ENCODE assay signal across 9 cellular contexts in genomic region chr19:33868821-33869412, GRCh38.
DNase-seq lines count a peak whose midpoint lies in the region; ATAC-seq and TF ChIP-seq lines count a peak whose summit lies in the region.
"Had no signal": no experiment of that assay in that cellular context is flagged by ENCODE, and none has a peak within 500 bp of the region (broad histone marks: within the 10 kb centered on the region; RNA-seq: fewer than 3 reads in every experiment).

No MANE protein-coding gene starts in this region.

- H3K4me1 Mint-ChIP-seq in nephron: peaks cover 19% of the 10 kb centered on the region
- H3K4me1 Mint-ChIP-seq in activated T-cell treated with anti-CD3 and anti-CD28 coated beads, Interleukin-2, amount 50 U/mL, for 24 hours (ENCODE audit: low read depth): no peaks in the 10 kb centered on the region

- no peak overlapping the region; a peak in 1 of 4 replicates for H3K4me3 ChIP-seq in Panc1 (ENCODE audit: low read depth in 2 of 2, low read length in 2 of 2)
- H3K4me3 ChIP-seq in PC-3 (ENCODE audit: low read length): no peak overlapping the region
- H3K4me3 ChIP-seq in Karpas-422 (ENCODE audit: low read length): no peak overlapping the region

- POLR2A ChIA-PET in Panc1 (lab: Charles Lee) (interaction anchor here (0.6 to 0.7 kb wide), 2 partner anchors 128 to 129 kb away, joined by 3 read pairs; no protein-coding TSS in a partner anchor), PC-3 (lab: Charles Lee; ENCODE audit: unreplicated experiment) (no interaction called here)

- no peaks in the 10 kb centered on the region for H3K79me2 ChIP-seq in PC-3 (ENCODE audit: low read length)
- H3K79me2 ChIP-seq in Karpas-422 (ENCODE audit: low read length): no peaks in the 10 kb centered on the region

- H3K9me3 ChIP-seq in Panc1 (ENCODE audit: control insufficient read depth, insufficient read depth, low read depth, low read length) (no peaks in the 10 kb centered on the region), PC-3 (ENCODE audit: low read length) (no peaks in the 10 kb centered on the region), Karpas-422 (ENCODE audit: low read length) (no peaks in the 10 kb centered on the region)

- H3K4me1 ChIP-seq in Panc1 (ENCODE audit: control insufficient read depth, insufficient read depth, low read length) (no peaks in the 10 kb centered on the region), PC-3 (ENCODE audit: insufficient read depth, low read length) (no peaks in the 10 kb centered on the region), Karpas-422 (ENCODE audit: low read length) (no peaks in the 10 kb centered on the region)

- peak overlapping the region; percentile 79 to 88 (median 81) for H3K27ac Mint-ChIP-seq in nephron
- H3K27ac Mint-ChIP-seq in activated T-cell treated with anti-CD3 and anti-CD28 coated beads, Interleukin-2, amount 50 U/mL, for 24 hours: no peak overlapping the region
- H3K27ac Mint-ChIP-seq: CD14-positive monocyte had no signal

- peak; percentile 21; the same call in 1 of the 2 replicates for TF ChIP-seq CTCF in 22Rv1 (IDR thresholded peaks at IDR 0.05)
- no peak for TF ChIP-seq CTCF in Panc1 (IDR thresholded peaks at IDR 0.05)
- TF ChIP-seq CTCF in nephron (IDR thresholded peaks at IDR 0.05; ENCODE audit: unreplicated experiment in 3 of 3): no peak
- TF ChIP-seq CTCF in PC-3 (conservative IDR thresholded peaks at IDR 0.05; ENCODE audit: low read depth, low read length): no peak

- CTCF ChIA-PET in Panc1 (lab: Charles Lee): interaction anchor here (0.9 kb wide), 1 partner anchor 228 kb away, joined by 3 read pairs; no protein-coding TSS in a partner anchor
- CTCF ChIA-PET in PC-3 (lab: Charles Lee): no interaction called here

- H3K9me3 Mint-ChIP-seq in nephron: no peaks in the 10 kb centered on the region
- H3K9me3 Mint-ChIP-seq in activated T-cell treated with anti-CD3 and anti-CD28 coated beads, Interleukin-2, amount 50 U/mL, for 24 hours: no peaks in the 10 kb centered on the region

- in situ Hi-C loops in Panc1 (cut with HindIII; ENCODE audit: low pct_unique_long_range_greater_than_20kb, low sequenced_read_pairs): no loop called here

- H3K4me2 ChIP-seq in PC-3 (ENCODE audit: low read length): no peak overlapping the region
- no peak overlapping the region for H3K4me2 ChIP-seq in Karpas-422 (ENCODE audit: low read depth, low read length, poor library complexity, severe bottlenecking)

- no peak overlapping the region for H3K9ac ChIP-seq in PC-3 (ENCODE audit: low read length)
- H3K9ac ChIP-seq in Karpas-422 (ENCODE audit: low read length): no peak overlapping the region

- DNase-seq in Panc1 (ENCODE audit: low read depth, low spot score): no peak
- peak; percentile 46 for DNase-seq in fibroblast of peridontal ligament (ENCODE audit: extremely low read depth)
- no peak for DNase-seq in PC-3
- no peak for DNase-seq in activated T-cell treated with anti-CD3 and anti-CD28 coated beads, Interleukin-2, amount 50 U/mL, for 24 hours
- no peak for DNase-seq in Karpas-422
- no peak for DNase-seq in HuH-7.5 (ENCODE audit: low spot score)

- BruUV-seq in Panc1 (replicated peaks; lab: Mats Ljungman, UMichigan) (no TSS peak), PC-3 (replicated peaks; lab: Mats Ljungman, UMichigan) (no TSS peak)

- peaks cover 31% of the 10 kb centered on the region for H3K27me3 Mint-ChIP-seq in nephron (ENCODE audit: low read depth)
- peaks cover 16% of the 10 kb centered on the region for H3K27me3 Mint-ChIP-seq in activated T-cell treated with anti-CD3 and anti-CD28 coated beads, Interleukin-2, amount 50 U/mL, for 24 hours

- no peaks in the 10 kb centered on the region for H3K36me3 ChIP-seq in Panc1 (ENCODE audit: control insufficient read depth, insufficient read depth, low read length)
- H3K36me3 ChIP-seq in PC-3 (ENCODE audit: low read depth, low read length): no peaks in the 10 kb centered on the region
- H3K36me3 ChIP-seq in Karpas-422 (ENCODE audit: insufficient read depth, low read length): no peaks in the 10 kb centered on the region

- no peaks in the 10 kb centered on the region for H3K27me3 ChIP-seq in Panc1 (ENCODE audit: control insufficient read depth, insufficient read depth, low read length)
- no peaks in the 10 kb centered on the region for H3K27me3 ChIP-seq in PC-3 (ENCODE audit: low read length)
- H3K27me3 ChIP-seq in Karpas-422 (ENCODE audit: low read length): no peaks in the 10 kb centered on the region

- ATAC-seq in Panc1 (peak; percentile 79), PC-3 (no peak)

- no peaks in the 10 kb centered on the region for H3K36me3 Mint-ChIP-seq in nephron (ENCODE audit: low read depth)
- no peaks in the 10 kb centered on the region for H3K36me3 Mint-ChIP-seq in activated T-cell treated with anti-CD3 and anti-CD28 coated beads, Interleukin-2, amount 50 U/mL, for 24 hours (ENCODE audit: low read depth)
- H3K36me3 Mint-ChIP-seq: CD14-positive monocyte had no signal

- H4K20me1 ChIP-seq in PC-3 (ENCODE audit: low read length): no peaks in the 10 kb centered on the region
- no peaks in the 10 kb centered on the region for H4K20me1 ChIP-seq in Karpas-422 (ENCODE audit: insufficient read depth, low read depth, low read length)

- H2AFZ ChIP-seq in PC-3 (ENCODE audit: low read length) (no peak overlapping the region), Karpas-422 (ENCODE audit: low read length) (no peak overlapping the region)

- H3K27ac ChIP-seq in 22Rv1 (no peak overlapping the region), Panc1 (ENCODE audit: low read length) (no peak overlapping the region), PC-3 (ENCODE audit: low read length) (no peak overlapping the region), Karpas-422 (ENCODE audit: low read length) (no peak overlapping the region)

- intact Hi-C loops in Panc1 (cut with micrococcal nuclease; ENCODE audit: unreplicated experiment) (no loop called here), PC-3 (cut with micrococcal nuclease) (no loop called here)

- peak overlapping the region; percentile 51 to 66 (median 62) for H3K4me3 Mint-ChIP-seq in nephron
- no peak overlapping the region for H3K4me3 Mint-ChIP-seq in activated T-cell treated with anti-CD3 and anti-CD28 coated beads, Interleukin-2, amount 50 U/mL, for 24 hours

- H3F3A ChIP-seq in PC-3 (ENCODE audit: low read length, unreplicated experiment): no peaks in the 10 kb centered on the region

- H3K9me2 ChIP-seq in PC-3 (replicated peaks; ENCODE audit: low read length): no peaks in the 10 kb centered on the region
- no peaks in the 10 kb centered on the region for H3K9me2 ChIP-seq in Karpas-422 (replicated peaks; ENCODE audit: insufficient read depth, low read length)
